In the genomic region with DNA sequence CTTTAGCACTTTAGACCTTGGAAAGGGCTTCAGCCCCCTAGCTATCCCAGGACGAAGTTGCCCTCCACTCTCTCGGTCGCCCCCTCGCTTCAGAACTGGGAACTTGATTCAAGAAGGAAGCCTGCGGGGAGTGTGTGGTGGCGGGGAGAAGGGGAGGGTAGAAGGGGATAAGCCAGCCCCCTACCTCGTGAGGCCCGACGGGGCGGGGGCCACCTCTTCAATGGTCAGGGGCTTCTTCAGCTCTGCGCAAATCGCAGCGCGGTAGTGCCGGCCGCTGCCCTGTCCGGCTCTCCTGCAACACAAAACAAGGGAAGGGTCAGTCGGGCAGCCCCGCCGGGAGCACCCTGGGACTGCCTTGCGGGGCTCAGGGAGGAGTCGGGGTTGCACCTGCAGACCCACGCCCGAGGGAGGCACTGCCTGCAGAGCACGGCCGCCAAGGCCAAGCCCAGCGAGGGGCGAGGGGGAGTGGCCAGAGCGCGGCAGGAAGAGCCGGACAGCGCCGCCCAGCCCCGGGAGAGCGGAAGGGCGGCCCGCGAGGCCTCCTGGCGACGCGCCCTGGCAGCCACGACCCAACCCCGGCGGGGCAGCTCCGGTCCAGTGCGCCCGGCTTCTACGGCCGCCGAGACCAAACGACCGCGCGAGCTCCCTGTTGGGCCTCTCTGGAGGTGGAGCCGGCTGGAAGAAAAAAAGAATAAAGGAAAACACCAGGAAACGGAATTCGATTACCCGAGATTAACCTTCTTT, we compare ENCODE assay signal across 8 cellular contexts. TPM values are rescaled to one million over a fixed set of nuclear protein-coding genes. Genes with fewer than 3 reads are reported as not detected.
DNase-seq lines count a peak whose midpoint lies in the region; ATAC-seq and TF ChIP-seq lines count a peak whose summit lies in the region.

No MANE protein-coding gene starts in this region.

- H3K9me3 ChIP-seq in adipocyte (ENCODE audit: control insufficient read depth, low read length): no peaks in the 10 kb centered on the region

- H3K36me3 ChIP-seq in adipocyte (ENCODE audit: control insufficient read depth, insufficient read depth, low read length, severe bottlenecking): no peaks in the 10 kb centered on the region

- H3K4me3 ChIP-seq in adipocyte (ENCODE audit: low read length): peak overlapping the region; percentile 86

- intact Hi-C loops in cardiac septum (cut with DNase I): loop anchor here (2.0 to 5.0 kb wide), 3 partner anchors 19 to 75 kb away; a partner anchor contains a TSS

- H3K9ac ChIP-seq in adipocyte (ENCODE audit: low read length): peak overlapping the region; percentile 84

- CTCF ChIA-PET in HEK293T (lab: Yijun Ruan, JAX): interaction anchor here (0.6 kb wide), 1 partner anchor 99 kb away, joined by 4 read pairs; no protein-coding TSS in a partner anchor

- peaks cover 13% of the 10 kb centered on the region for H3K4me1 ChIP-seq in adipocyte (ENCODE audit: control insufficient read depth, insufficient read depth, low read length)

- ATAC-seq in GM18858 (IDR thresholded peaks at IDR 0.05; ENCODE audit: unreplicated experiment) (no peak), GM19452 (IDR thresholded peaks at IDR 0.05; ENCODE audit: unreplicated experiment) (no peak)

- POLR2A ChIA-PET in HEK293T (lab: Yijun Ruan, JAX): no interaction called here

- H3K27me3 ChIP-seq in adipocyte (replicated peaks; ENCODE audit: control insufficient read depth, insufficient read depth, low read length): no peaks in the 10 kb centered on the region

- DNase-seq in A172 (ENCODE audit: low spot score) (peak; percentile 61), HEK293T (ENCODE audit: extremely low spot score) (peak; percentile 38), adipocyte (ENCODE audit: low read depth) (peak; percentile 86), cardiac septum (ENCODE audit: low spot score) (peak; percentile 94), occipital lobe (lab: John Stamatoyannopoulos, UW) (peak; percentile 45), NCI-H345 treated with DMSO at 0.1 percent for 48 hours (lab: John Stamatoyannopoulos, UW; ENCODE audit: unreplicated experiment) (no peak)

TF ChIP-seq in HEK293T, 16 proteins besides CTCF, POLR2A, EP300 and RAD21:
- TF ChIP-seq, protein P1, sequence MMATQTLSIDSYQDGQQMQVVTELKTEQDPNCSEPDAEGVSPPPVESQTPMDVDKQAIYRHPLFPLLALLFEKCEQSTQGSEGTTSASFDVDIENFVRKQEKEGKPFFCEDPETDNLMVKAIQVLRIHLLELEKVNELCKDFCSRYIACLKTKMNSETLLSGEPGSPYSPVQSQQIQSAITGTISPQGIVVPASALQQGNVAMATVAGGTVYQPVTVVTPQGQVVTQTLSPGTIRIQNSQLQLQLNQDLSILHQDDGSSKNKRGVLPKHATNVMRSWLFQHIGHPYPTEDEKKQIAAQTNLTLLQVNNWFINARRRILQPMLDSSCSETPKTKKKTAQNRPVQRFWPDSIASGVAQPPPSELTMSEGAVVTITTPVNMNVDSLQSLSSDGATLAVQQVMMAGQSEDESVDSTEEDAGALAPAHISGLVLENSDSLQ (IDR thresholded peaks at IDR 0.05): no peak
- TF ChIP-seq SP1 (IDR thresholded peaks at IDR 0.05) (no peak), BHLHE40 (IDR thresholded peaks at IDR 0.05; ENCODE audit: borderline replicate concordance) (no peak), TARDBP (IDR thresholded peaks at IDR 0.05) (no peak), FOXK2 (IDR thresholded peaks at IDR 0.05) (no peak), SUZ12 (IDR thresholded peaks at IDR 0.05) (no peak), CTBP1 (IDR thresholded peaks at IDR 0.05; ENCODE audit: borderline replicate concordance) (no peak), ZNF384 (IDR thresholded peaks at IDR 0.05) (no peak), FOXA1 (IDR thresholded peaks at IDR 0.05) (no peak), NFRKB (IDR thresholded peaks at IDR 0.05) (no peak), ARNT (IDR thresholded peaks at IDR 0.05) (no peak), FOXM1 (IDR thresholded peaks at IDR 0.05; ENCODE audit: borderline replicate concordance) (no peak), ELF4 (IDR thresholded peaks at IDR 0.05) (no peak), HDGF (IDR thresholded peaks at IDR 0.05; ENCODE audit: borderline replicate concordance) (no peak), L3MBTL2 (conservative IDR thresholded peaks at IDR 0.05) (no peak), LEF1 (IDR thresholded peaks at IDR 0.05; ENCODE audit: borderline replicate concordance) (no peak)

RNA-seq across cellular contexts. Expression of a gene that starts 56.2 kb away (rescaled TPM):
- total RNA-seq in A172 (2014; rRNA removed; shearing (Covaris generic)): 18.7 and 23.8 TPM in 2 replicates
- 45.8 TPM for total RNA-seq in cardiac septum
- total RNA-seq in occipital lobe: 41.8 TPM
